ENCODE assay signal across 6 cellular contexts in genomic region chr2:170891893-170892292, GRCh38.
"Had no signal": no experiment of that assay in that cellular context is flagged by ENCODE, and none has a peak within 500 bp of the region (broad histone marks: within the 10 kb centered on the region; RNA-seq: fewer than 3 reads in every experiment).

No MANE protein-coding gene starts in this region.

- ATAC-seq: HepG2 had no signal

- H3K27ac Mint-ChIP-seq: IgD-negative memory B cell had no signal

- H3K4me3 Mint-ChIP-seq: IgD-negative memory B cell had no signal

- H3K4me3 ChIP-seq: K562 had no signal

- H3K9me3 Mint-ChIP-seq: IgD-negative memory B cell had no signal

- H3K36me3 Mint-ChIP-seq: IgD-negative memory B cell had no signal

- DNase-seq: IMR-90, KBM-7 had no signal

- H3K4me1 Mint-ChIP-seq: IgD-negative memory B cell had no signal

- H3K27ac ChIP-seq: HL-60 had no signal
